In the genomic region with DNA sequence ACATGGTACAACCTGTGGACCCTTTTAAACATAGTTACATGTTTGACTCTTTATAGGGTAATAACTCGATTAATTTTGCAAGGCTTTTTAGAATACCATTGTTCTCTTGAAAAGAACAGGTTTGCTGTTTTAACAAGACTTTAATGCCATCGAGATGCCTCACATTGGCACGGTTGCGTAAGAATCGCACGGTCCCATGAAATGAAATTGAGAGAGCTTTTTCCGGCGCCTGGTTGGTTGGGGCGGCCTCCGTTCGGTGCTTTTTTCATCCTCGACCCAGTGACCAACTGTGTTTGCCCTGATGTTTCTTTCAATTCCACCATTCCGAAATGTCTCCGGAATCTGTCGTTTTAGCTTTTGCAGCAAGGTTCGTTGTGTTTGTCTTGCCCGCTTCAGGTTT, we compare ENCODE assay signal across 1 cellular context.
TF ChIP-seq lines count a peak whose summit lies in the region.

No MANE protein-coding gene starts in this region.

TF ChIP-seq in K562, 482 proteins besides CTCF, POLR2A, EP300 and RAD21 (continued from another document):
- no peak for TF ChIP-seq ATF2 (CRISPR knock-in tag; IDR thresholded peaks at IDR 0.05)
- peak; percentile 67 for TF ChIP-seq CEBPB (tag; IDR thresholded peaks at IDR 0.05)
TF ChIP-seq in K562: peak in this region for 2.
